ENCODE assay signal across 1 cellular context in the genomic region with DNA sequence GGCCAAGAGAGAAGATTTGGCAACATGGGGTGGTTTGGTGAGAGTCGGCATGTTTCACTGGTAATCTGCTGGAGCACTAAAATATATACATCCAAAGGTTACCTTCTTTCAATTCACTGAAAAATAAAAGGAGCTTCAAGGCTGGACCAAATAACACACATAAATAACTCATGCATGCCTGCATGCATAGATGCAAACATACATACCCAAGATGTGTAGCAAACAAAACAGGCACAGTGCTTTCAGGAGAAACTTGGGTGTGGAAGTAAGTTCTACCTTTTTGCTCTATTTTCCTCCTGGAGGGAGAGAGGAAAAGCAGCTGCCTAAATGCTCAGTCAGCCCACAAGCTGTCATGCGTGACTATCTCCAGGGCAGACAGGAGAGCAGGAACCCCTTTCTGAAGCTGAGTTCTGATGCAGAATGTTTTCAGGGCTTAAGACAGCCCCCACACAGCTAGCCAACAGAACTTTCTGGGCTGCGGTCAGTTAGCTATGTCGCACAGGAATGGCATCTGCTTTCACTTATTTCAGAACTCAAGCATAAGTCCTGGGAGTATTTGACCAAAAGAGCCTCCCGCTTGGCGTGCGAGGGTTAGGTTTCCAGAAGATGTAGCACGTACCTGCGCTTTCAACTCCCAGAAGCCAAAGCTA.
TF ChIP-seq lines count a peak whose summit lies in the region.

No MANE protein-coding gene starts in this region.

TF ChIP-seq in K562, 482 proteins besides CTCF, POLR2A, EP300 and RAD21 (continued from another document):
- TF ChIP-seq POLR3A (IDR thresholded peaks at IDR 0.05; ENCODE audit: borderline replicate concordance, extremely low read depth, insufficient read depth, insufficient read length): no peak
- TF ChIP-seq MCM3 (IDR thresholded peaks at IDR 0.05): no peak
- no peak for TF ChIP-seq ZNF232 (CRISPR knock-in tag; IDR thresholded peaks at IDR 0.05)
